Comparison of ENCODE assay signal across 11 cellular contexts in genomic region chr22:38144025-38144405, GRCh38. TPM values are rescaled to one million over a fixed set of nuclear protein-coding genes. Genes with fewer than 3 reads are reported as not detected.
A peak's percentile ranks its signal among the peaks of the same experiment; 100 is the strongest.
DNase-seq lines count a peak whose midpoint lies in the region; ATAC-seq and TF ChIP-seq lines count a peak whose summit lies in the region.
"Had no signal": no experiment of that assay in that cellular context is flagged by ENCODE, and none has a peak within 500 bp of the region (broad histone marks: within the 10 kb centered on the region; RNA-seq: fewer than 3 reads in every experiment).

No MANE protein-coding gene starts in this region.

- no peak for TF ChIP-seq EP300 in suprapubic skin (IDR thresholded peaks at IDR 0.05)

- H3K36me3 ChIP-seq in Peyer's patch (peaks cover 0 to 2% (median 0%) of the 10 kb centered on the region in 3 donors), suprapubic skin (peaks cover 14% of the 10 kb centered on the region)

- 100% methylated on average over 3 of the region's 5 CpGs for WGBS in suprapubic skin

- ATAC-seq in Right ventricle myocardium superior (ENCODE audit: poor library complexity) = no peak
- ATAC-seq in left cardiac atrium = no peak
- no peak for ATAC-seq in GM19035 (IDR thresholded peaks at IDR 0.05; ENCODE audit: unreplicated experiment)

- intact Hi-C loops in Right ventricle myocardium superior (cut with DNase I) = no loop called here
- intact Hi-C loops in left cardiac atrium (cut with DNase I) = no loop called here

- H3K27ac ChIP-seq in Peyer's patch (no peak overlapping the region), suprapubic skin (no peak overlapping the region)

- H3K4me1 ChIP-seq in Peyer's patch = no peaks in the 10 kb centered on the region
- H3K4me1 ChIP-seq in suprapubic skin = no peaks in the 10 kb centered on the region

- peak; percentile 27 for DNase-seq in Right ventricle myocardium superior
- no peak for DNase-seq in left cardiac atrium
- peak in 2 of 3 donors; percentile 45 to 47 for DNase-seq in Peyer's patch
- DNase-seq in epithelial cell of proximal tubule (ENCODE audit: low read depth) = no peak
- peak; percentile 49 to 51 for DNase-seq in suprapubic skin (ENCODE audit: low spot score in 2 of 2)
- DNase-seq in anterior cingulate cortex (lab: John Stamatoyannopoulos, UW) = no peak
- DNase-seq in stimulated activated naive CD4-positive, alpha-beta T cell treated with Interleukin-2 at 50 U/mL for 16 hours (lab: John Stamatoyannopoulos, UW) = no peak
- DNase-seq: central memory CD4-positive, alpha-beta T cell; NCI-H1048 had no signal

- TF ChIP-seq CTCF in Peyer's patch (IDR thresholded peaks at IDR 0.05) (peak in 1 of 6 experiments; percentile 8), epithelial cell of proximal tubule (conservative IDR thresholded peaks at IDR 0.05; ENCODE audit: low read depth, low read length) (peak; percentile 37), suprapubic skin (IDR thresholded peaks at IDR 0.05) (no peak)

- TF ChIP-seq POLR2A in Peyer's patch (IDR thresholded peaks at IDR 0.05) (no peak), suprapubic skin (IDR thresholded peaks at IDR 0.05) (no peak)

- H3K9me3 ChIP-seq in Peyer's patch = no peaks in the 10 kb centered on the region
- H3K9me3 ChIP-seq in suprapubic skin = no peaks in the 10 kb centered on the region

- H3K4me3 ChIP-seq in Peyer's patch (no peak overlapping the region), epithelial cell of proximal tubule (ENCODE audit: low read depth, low read length) (no peak overlapping the region), suprapubic skin (no peak overlapping the region)
- H3K4me3 ChIP-seq: smooth muscle cell had no signal

- H3K27me3 ChIP-seq in Peyer's patch = no peaks in the 10 kb centered on the region
- no peaks in the 10 kb centered on the region for H3K27me3 ChIP-seq in suprapubic skin

RNA-seq across cellular contexts. Expression of gene BAIAP2L2, which starts 33.5 kb away (rescaled TPM):
- total RNA-seq in Right ventricle myocardium superior (0.24 TPM), left cardiac atrium (under 1 TPM; 0.63 to 0.65 TPM), Peyer's patch (100 to 1,000 TPM in 3 of 4 donors, 10 to 100 TPM in 1; 83.3 to 421 (median 306) TPM), epithelial cell of proximal tubule (5.4 and 6.5 TPM in 2 replicates), suprapubic skin (1 to 10 TPM in 3 of 4 donors, under 1 TPM in 1; 0.49 to 1.7 (median 1.6) TPM)

RNA-seq across cellular contexts. Expression of gene PLA2G6, which starts 37.6 kb away (rescaled TPM):
- total RNA-seq in Right ventricle myocardium superior (12.0 TPM), left cardiac atrium (10 to 100 TPM; 14.3 to 21.1 TPM), Peyer's patch (100 to 1,000 TPM in 1 of 4 donors, 10 to 100 TPM in 3; 19.3 to 102 (median 60.6) TPM), epithelial cell of proximal tubule (5.6 and 13.5 TPM in 2 replicates), suprapubic skin (100 to 1,000 TPM in 1 of 4 donors, 10 to 100 TPM in 3; 49.7 to 178 (median 92.9) TPM)

RNA-seq across cellular contexts. Expression of gene MAFF, which starts 57.8 kb away (rescaled TPM):
- total RNA-seq in Right ventricle myocardium superior (4.2 TPM), left cardiac atrium (10 to 100 TPM in 1 of 2 donors, 1 to 10 TPM in 1; 9.4 to 27.8 TPM), Peyer's patch (10 to 100 TPM in 2 of 4 donors, 1 to 10 TPM in 2; 5.1 to 14.2 (median 12.0) TPM), epithelial cell of proximal tubule (30.6 and 42.1 TPM in 2 replicates), suprapubic skin (10 to 100 TPM; 27.3 to 70.1 (median 52.8) TPM)

Comparison
In these comparisons a context has a peak if more than half of its experiments do, and no peak if none do; other contexts are left out.
1. DNase-seq: peak in Right ventricle myocardium superior (single experiment), Peyer's patch (2 of 3) and suprapubic skin (2 of 2); none in left cardiac atrium (single experiment), epithelial cell of proximal tubule (single experiment), anterior cingulate cortex (0 of 58) and stimulated activated naive CD4-positive, alpha-beta T cell treated with Interleukin-2 at 50 U/mL for 16 hours (single experiment).
2. RNA of gene BAIAP2L2, which starts 33.5 kb away (total RNA-seq): 83.3 to 421 TPM in Peyer's patch; 5.4 to 6.5 TPM in epithelial cell of proximal tubule, 0.49 to 1.7 TPM in suprapubic skin, 0.63 to 0.65 TPM in left cardiac atrium and 0.24 TPM in Right ventricle myocardium superior (single experiment); every median in the first group is over 10 times any median in the second.